9 cellular contexts compared by ENCODE assay signal in genomic region chr1:182787002-182787324, GRCh38. TPM values are rescaled to one million over a fixed set of nuclear protein-coding genes. Genes with fewer than 3 reads are reported as not detected.
DNase-seq lines count a peak whose midpoint lies in the region; ATAC-seq and TF ChIP-seq lines count a peak whose summit lies in the region.
"Had no signal": no experiment of that assay in that cellular context is flagged by ENCODE, and none has a peak within 500 bp of the region (broad histone marks: within the 10 kb centered on the region; RNA-seq: fewer than 3 reads in every experiment).

No MANE protein-coding gene starts in this region.

- H3K27ac ChIP-seq in DOHH2 (ENCODE audit: low read depth, low read length): no peak overlapping the region
- H3K27ac ChIP-seq in left lung: peak overlapping the region in 1 of 2 donors; percentile 20
- no peak overlapping the region for H3K27ac ChIP-seq in spleen
- H3K27ac ChIP-seq: SK-N-MC had no signal

- H3K9ac ChIP-seq in Loucy (ENCODE audit: low read depth, low read length, poor library complexity, severe bottlenecking): no peak overlapping the region

- DNase-seq in left lung: no peak
- no peak for DNase-seq in spleen
- DNase-seq in HK-2 (ENCODE audit: unreplicated experiment): no peak
- no peak for DNase-seq in GDM1 (lab: John Stamatoyannopoulos, UW)
- DNase-seq: NK-92 treated with Interleukin-12 subunit alpha and Interleukin-12 subunit beta, amount 100 ng/mL, for 24 hours had no signal

- H3K79me2 ChIP-seq in DOHH2 (ENCODE audit: control insufficient read depth, low read length) (no peaks in the 10 kb centered on the region), Loucy (ENCODE audit: insufficient read depth, low read length) (peaks cover 2% of the 10 kb centered on the region; the same call in 1 of the 2 replicates)

- intact Hi-C loops in left lung (cut with DNase I): no loop called here
- intact Hi-C loops in spleen (cut with DNase I; ENCODE audit: low total_unique reads): no loop called here

- no peaks in the 10 kb centered on the region for H3K9me3 ChIP-seq in DOHH2 (ENCODE audit: control insufficient read depth, insufficient read depth, low read length)
- no peaks in the 10 kb centered on the region for H3K9me3 ChIP-seq in Loucy (ENCODE audit: insufficient read depth, low read depth, low read length)
- no peaks in the 10 kb centered on the region for H3K9me3 ChIP-seq in left lung
- H3K9me3 ChIP-seq in spleen: no peaks in the 10 kb centered on the region

- WGBS in spleen, 5 donors: 68 to 82% (median 77%) methylated on average over 4 of the region's 4 CpGs

- TF ChIP-seq POLR2A in spleen (IDR thresholded peaks at IDR 0.05): no peak

- peaks cover 32% of the 10 kb centered on the region for H3K4me1 ChIP-seq in DOHH2 (ENCODE audit: control insufficient read depth, low read length)
- peaks cover 28% of the 10 kb centered on the region for H3K4me1 ChIP-seq in Loucy (ENCODE audit: insufficient read depth, low read length, poor library complexity, severe bottlenecking)
- H3K4me1 ChIP-seq in left lung: peaks cover 0 to 27% of the 10 kb centered on the region in 2 donors
- peaks cover 10 to 60% (median 27%) of the 10 kb centered on the region in 6 donors for H3K4me1 ChIP-seq in spleen

- H3K27me3 ChIP-seq in DOHH2 (ENCODE audit: control insufficient read depth, low read length): peaks cover 7% of the 10 kb centered on the region
- no peaks in the 10 kb centered on the region for H3K27me3 ChIP-seq in Loucy (ENCODE audit: insufficient read depth, low read length, poor library complexity, severe bottlenecking)
- H3K27me3 ChIP-seq in left lung: no peaks in the 10 kb centered on the region
- H3K27me3 ChIP-seq in spleen (replicated peaks in 1 of 7): no peaks in the 10 kb centered on the region

- H3F3A ChIP-seq in DOHH2 (ENCODE audit: control insufficient read depth, insufficient read depth) (peaks cover 6% of the 10 kb centered on the region), Loucy (ENCODE audit: low read depth) (no peaks in the 10 kb centered on the region)

- H2AFZ ChIP-seq in Loucy (ENCODE audit: low read length): no peak overlapping the region

- no peaks in the 10 kb centered on the region for H4K20me1 ChIP-seq in DOHH2 (ENCODE audit: control insufficient read depth, insufficient read depth, low read depth, low read length)
- H4K20me1 ChIP-seq in Loucy (ENCODE audit: insufficient read depth, low read length, poor library complexity, severe bottlenecking): no peaks in the 10 kb centered on the region

- H3K4me3 ChIP-seq in DOHH2 (ENCODE audit: low read length): no peak overlapping the region
- H3K4me3 ChIP-seq in Loucy (ENCODE audit: low read length, poor library complexity, severe bottlenecking): no peak overlapping the region
- no peak overlapping the region for H3K4me3 ChIP-seq in left lung
- no peak overlapping the region for H3K4me3 ChIP-seq in spleen
- H3K4me3 ChIP-seq: SK-N-MC had no signal

- TF ChIP-seq CTCF in DOHH2 (IDR thresholded peaks at IDR 0.05; ENCODE audit: low read depth, low read length, poor library complexity, severe bottlenecking) (peak; percentile 6), Loucy (conservative IDR thresholded peaks at IDR 0.05; ENCODE audit: low read length) (peak; percentile 18; the same call in 1 of the 2 replicates), left lung (IDR thresholded peaks at IDR 0.05) (peak in 1 of 2 donors; percentile 8), spleen (IDR thresholded peaks at IDR 0.05 in 8 of 11, conservative IDR thresholded peaks at IDR 0.05 in 3 of 11) (peak in 1 of 11 experiments; percentile 46)

- H3K9me2 ChIP-seq in DOHH2 (replicated peaks; ENCODE audit: control insufficient read depth, low read length): no peaks in the 10 kb centered on the region
- no peaks in the 10 kb centered on the region for H3K9me2 ChIP-seq in Loucy (replicated peaks; ENCODE audit: low read depth, low read length)

- peak; percentile 29 for ATAC-seq in left lung
- no peak for ATAC-seq in HG03139 (IDR thresholded peaks at IDR 0.05; ENCODE audit: unreplicated experiment)

- H3K4me2 ChIP-seq in DOHH2 (ENCODE audit: low read length) (no peak overlapping the region), Loucy (ENCODE audit: low read depth, low read length, poor library complexity, severe bottlenecking) (no peak overlapping the region)

- no peaks in the 10 kb centered on the region for H3K36me3 ChIP-seq in DOHH2 (ENCODE audit: control insufficient read depth, low read length)
- H3K36me3 ChIP-seq in Loucy (ENCODE audit: insufficient read depth, low read length): no peaks in the 10 kb centered on the region
- no peaks in the 10 kb centered on the region for H3K36me3 ChIP-seq in left lung
- no peaks in the 10 kb centered on the region for H3K36me3 ChIP-seq in spleen

RNA-seq across cellular contexts. Expression of gene NPL, which starts 2.6 kb away (rescaled TPM):
- total RNA-seq in left lung (10 to 100 TPM; 35.2 to 73.5 TPM), spleen (10 to 100 TPM; 60.9 to 88.2 (median 71.0) TPM)
- polyA plus RNA-seq in spleen: 10 to 100 TPM; 21.9 to 34.4 (median 30.2) TPM

RNA-seq across cellular contexts. Expression of gene DHX9, which starts 52.2 kb away (rescaled TPM):
- total RNA-seq in left lung (100 to 1,000 TPM; 109 to 160 TPM), spleen (100 to 1,000 TPM in 6 of 7 donors, 10 to 100 TPM in 1; 94.4 to 145 (median 121) TPM)
- 10 to 100 TPM; 61.0 to 83.5 (median 73.0) TPM for polyA plus RNA-seq in spleen
